In genomic region chr18:67525328-67526110, GRCh38 we compare ENCODE assay signal across 9 cellular contexts. TPM values are rescaled to one million over a fixed set of nuclear protein-coding genes. Genes with fewer than 3 reads are reported as not detected.
DNase-seq lines count a peak whose midpoint lies in the region; ATAC-seq and TF ChIP-seq lines count a peak whose summit lies in the region.
"Had no signal": no experiment of that assay in that cellular context is flagged by ENCODE, and none has a peak within 500 bp of the region (broad histone marks: within the 10 kb centered on the region; RNA-seq: fewer than 3 reads in every experiment).

No MANE protein-coding gene starts in this region.

- WGBS in prostate gland: 26% methylated on average over 3 of the region's 3 CpGs

- peak; percentile 35 for DNase-seq in Daoy (ENCODE audit: low read depth)
- DNase-seq in WTC11 (ENCODE audit: low spot score): no peak
- DNase-seq in cardiac muscle cell (ENCODE audit: low read depth in 1 of 2, low spot score in 1 of 2): peak; percentile 17 to 99
- peak; percentile 55 for DNase-seq in prostate gland (ENCODE audit: low spot score)
- DNase-seq in activated naive CD4-positive, alpha-beta T cell treated with anti-CD3 and anti-CD28 coated beads for 36 hours: no peak
- DNase-seq in activated CD8-positive, alpha-beta T cell treated with anti-CD3 and anti-CD28 coated beads for 36 hours: no peak
- DNase-seq: activated naive CD4-positive, alpha-beta T cell treated with anti-CD3 and anti-CD28 coated beads, Interleukin-2, amount 50 U/mL, for 16 hours had no signal

- no peak for TF ChIP-seq CTCF in WTC11 (IDR thresholded peaks at IDR 0.05)
- TF ChIP-seq CTCF in cardiac muscle cell (IDR thresholded peaks at IDR 0.05; ENCODE audit: low read depth, low read length): no peak
- TF ChIP-seq CTCF in prostate gland (IDR thresholded peaks at IDR 0.05): no peak
- TF ChIP-seq CTCF in activated CD8-positive, alpha-beta T cell treated with anti-CD3 and anti-CD28 coated beads for 36 hours (IDR thresholded peaks at IDR 0.05): no peak

- peaks cover 34% of the 10 kb centered on the region for H3K4me1 Mint-ChIP-seq in WTC11
- no peaks in the 10 kb centered on the region for H3K4me1 Mint-ChIP-seq in activated naive CD4-positive, alpha-beta T cell treated with anti-CD3 and anti-CD28 coated beads for 36 hours (ENCODE audit: low read depth)
- H3K4me1 Mint-ChIP-seq in activated CD8-positive, alpha-beta T cell treated with anti-CD3 and anti-CD28 coated beads for 36 hours (ENCODE audit: low read depth): no peaks in the 10 kb centered on the region

- H3K27me3 Mint-ChIP-seq in WTC11 (ENCODE audit: low read depth): no peaks in the 10 kb centered on the region
- H3K27me3 Mint-ChIP-seq in activated naive CD4-positive, alpha-beta T cell treated with anti-CD3 and anti-CD28 coated beads for 36 hours (ENCODE audit: low read depth): peaks cover 15% of the 10 kb centered on the region
- peaks cover 21% of the 10 kb centered on the region for H3K27me3 Mint-ChIP-seq in activated CD8-positive, alpha-beta T cell treated with anti-CD3 and anti-CD28 coated beads for 36 hours

- peak; percentile 93 for ATAC-seq in WTC11
- no peak for ATAC-seq in GM21390 (IDR thresholded peaks at IDR 0.05; ENCODE audit: unreplicated experiment)
- ATAC-seq in activated CD8-positive, alpha-beta T cell treated with anti-CD3 and anti-CD28 coated beads for 36 hours: no peak
- no peak for ATAC-seq in HG02970 (IDR thresholded peaks at IDR 0.05; ENCODE audit: low FRiP score, unreplicated experiment)

- H3K4me3 Mint-ChIP-seq in WTC11: no peak overlapping the region
- no peak overlapping the region for H3K4me3 Mint-ChIP-seq in activated naive CD4-positive, alpha-beta T cell treated with anti-CD3 and anti-CD28 coated beads for 36 hours
- no peak overlapping the region for H3K4me3 Mint-ChIP-seq in activated CD8-positive, alpha-beta T cell treated with anti-CD3 and anti-CD28 coated beads for 36 hours

- H3K27ac ChIP-seq in cardiac muscle cell (no peak overlapping the region), prostate gland (peak overlapping the region; percentile 9 to 42)

- H3K4me3 ChIP-seq in cardiac muscle cell: no peak overlapping the region
- H3K4me3 ChIP-seq in prostate gland: no peak overlapping the region

- H3K4me1 ChIP-seq in cardiac muscle cell (ENCODE audit: low read depth): no peaks in the 10 kb centered on the region
- peaks cover 4% of the 10 kb centered on the region for H3K4me1 ChIP-seq in prostate gland (replicated peaks)

- H3K27me3 ChIP-seq in cardiac muscle cell (no peaks in the 10 kb centered on the region), prostate gland (replicated peaks; ENCODE audit: insufficient read depth) (no peaks in the 10 kb centered on the region)

- TF ChIP-seq POLR2A in prostate gland (IDR thresholded peaks at IDR 0.05): no peak

- POLR2A ChIA-PET in WTC11 (lab: Charles Lee): interaction anchor here (1.8 kb wide), 1 partner anchor 9 kb away, joined by 7 read pairs; the partner anchor contains the start of gene DSEL
- POLR2A ChIA-PET in activated CD8-positive, alpha-beta T cell treated with anti-CD3 and anti-CD28 coated beads for 36 hours (lab: Charles Lee): interaction anchor here (1.0 kb wide), 1 partner anchor 9 kb away, joined by 3 read pairs; the partner anchor contains the start of gene DSEL

- H3K36me3 Mint-ChIP-seq in WTC11: no peaks in the 10 kb centered on the region
- H3K36me3 Mint-ChIP-seq in activated naive CD4-positive, alpha-beta T cell treated with anti-CD3 and anti-CD28 coated beads for 36 hours (ENCODE audit: low read depth): no peaks in the 10 kb centered on the region
- H3K36me3 Mint-ChIP-seq in activated CD8-positive, alpha-beta T cell treated with anti-CD3 and anti-CD28 coated beads for 36 hours (ENCODE audit: low read depth): no peaks in the 10 kb centered on the region

- intact Hi-C loops in prostate gland (cut with DNase I): no loop called here
- intact Hi-C loops in activated naive CD4-positive, alpha-beta T cell treated with anti-CD3 and anti-CD28 coated beads for 36 hours (cut with micrococcal nuclease): no loop called here
- intact Hi-C loops in activated CD8-positive, alpha-beta T cell treated with anti-CD3 and anti-CD28 coated beads for 36 hours (cut with micrococcal nuclease): no loop called here

- H3K27ac Mint-ChIP-seq in WTC11: peak overlapping the region; percentile 66
- H3K27ac Mint-ChIP-seq in activated naive CD4-positive, alpha-beta T cell treated with anti-CD3 and anti-CD28 coated beads for 36 hours: no peak overlapping the region
- H3K27ac Mint-ChIP-seq in activated CD8-positive, alpha-beta T cell treated with anti-CD3 and anti-CD28 coated beads for 36 hours: no peak overlapping the region

- no peaks in the 10 kb centered on the region for H3K9me3 Mint-ChIP-seq in WTC11
- H3K9me3 Mint-ChIP-seq in activated naive CD4-positive, alpha-beta T cell treated with anti-CD3 and anti-CD28 coated beads for 36 hours: no peaks in the 10 kb centered on the region
- no peaks in the 10 kb centered on the region for H3K9me3 Mint-ChIP-seq in activated CD8-positive, alpha-beta T cell treated with anti-CD3 and anti-CD28 coated beads for 36 hours

- CTCF ChIA-PET in WTC11 (lab: Charles Lee): interaction anchor here (0.7 to 1.7 kb wide), 3 partner anchors 9 to 185 kb away, joined by 3 to 9 read pairs (median 7); partner anchors contain the start of gene DSEL
- CTCF ChIA-PET in activated naive CD4-positive, alpha-beta T cell treated with anti-CD3 and anti-CD28 coated beads for 36 hours (lab: Charles Lee): interaction anchor here (0.6 to 2.7 kb wide), 2 partner anchors 10 to 690 kb away, joined by 3 to 13 read pairs; partner anchors contain the start of gene DSEL
- CTCF ChIA-PET in activated CD8-positive, alpha-beta T cell treated with anti-CD3 and anti-CD28 coated beads for 36 hours (lab: Charles Lee): no interaction called here

- H3K36me3 ChIP-seq in cardiac muscle cell (no peaks in the 10 kb centered on the region), prostate gland (no peaks in the 10 kb centered on the region)

- H3K9me3 ChIP-seq in cardiac muscle cell (ENCODE audit: low read depth): no peaks in the 10 kb centered on the region
- H3K9me3 ChIP-seq in prostate gland: no peaks in the 10 kb centered on the region

TF ChIP-seq in WTC11, 78 proteins besides CTCF, POLR2A, EP300 and RAD21:
- TF ChIP-seq NFATC4 (CRISPR knock-in tag; IDR thresholded peaks at IDR 0.05) (no peak), NFYB (CRISPR knock-in tag; conservative IDR thresholded peaks at IDR 0.05; ENCODE audit: low read depth) (no peak), ATF2 (CRISPR knock-in tag; IDR thresholded peaks at IDR 0.05; ENCODE audit: borderline replicate concordance, low read depth) (no peak), TCF7 (CRISPR knock-in tag; IDR thresholded peaks at IDR 0.05; ENCODE audit: low read depth) (no peak), JAZF1 (CRISPR knock-in tag; IDR thresholded peaks at IDR 0.05) (no peak)
- TF ChIP-seq, protein P1, sequence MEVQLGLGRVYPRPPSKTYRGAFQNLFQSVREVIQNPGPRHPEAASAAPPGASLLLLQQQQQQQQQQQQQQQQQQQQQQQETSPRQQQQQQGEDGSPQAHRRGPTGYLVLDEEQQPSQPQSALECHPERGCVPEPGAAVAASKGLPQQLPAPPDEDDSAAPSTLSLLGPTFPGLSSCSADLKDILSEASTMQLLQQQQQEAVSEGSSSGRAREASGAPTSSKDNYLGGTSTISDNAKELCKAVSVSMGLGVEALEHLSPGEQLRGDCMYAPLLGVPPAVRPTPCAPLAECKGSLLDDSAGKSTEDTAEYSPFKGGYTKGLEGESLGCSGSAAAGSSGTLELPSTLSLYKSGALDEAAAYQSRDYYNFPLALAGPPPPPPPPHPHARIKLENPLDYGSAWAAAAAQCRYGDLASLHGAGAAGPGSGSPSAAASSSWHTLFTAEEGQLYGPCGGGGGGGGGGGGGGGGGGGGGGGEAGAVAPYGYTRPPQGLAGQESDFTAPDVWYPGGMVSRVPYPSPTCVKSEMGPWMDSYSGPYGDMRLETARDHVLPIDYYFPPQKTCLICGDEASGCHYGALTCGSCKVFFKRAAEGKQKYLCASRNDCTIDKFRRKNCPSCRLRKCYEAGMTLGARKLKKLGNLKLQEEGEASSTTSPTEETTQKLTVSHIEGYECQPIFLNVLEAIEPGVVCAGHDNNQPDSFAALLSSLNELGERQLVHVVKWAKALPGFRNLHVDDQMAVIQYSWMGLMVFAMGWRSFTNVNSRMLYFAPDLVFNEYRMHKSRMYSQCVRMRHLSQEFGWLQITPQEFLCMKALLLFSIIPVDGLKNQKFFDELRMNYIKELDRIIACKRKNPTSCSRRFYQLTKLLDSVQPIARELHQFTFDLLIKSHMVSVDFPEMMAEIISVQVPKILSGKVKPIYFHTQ (CRISPR knock-in tag; IDR thresholded peaks at IDR 0.05): no peak

RNA-seq across cellular contexts. Expression of gene DSEL, which starts 9.0 kb away (rescaled TPM):
- 0.06 and 0.18 TPM in 2 replicates for total RNA-seq in Daoy (2014; rRNA removed; shearing (Covaris generic))
- total RNA-seq in WTC11 (2021): 29.3 to 33.4 TPM (median 30.1 TPM) in 3 replicates
- total RNA-seq in cardiac muscle cell: 0.99 and 1.2 TPM in 2 replicates
- 0.26 and 0.54 TPM in 2 replicates for polyA plus RNA-seq in cardiac muscle cell
- total RNA-seq in prostate gland: 1 to 10 TPM; 5.4 to 5.7 TPM
- total RNA-seq in activated naive CD4-positive, alpha-beta T cell treated with anti-CD3 and anti-CD28 coated beads for 36 hours: under 1 TPM; 0.10 TPM
- total RNA-seq in activated CD8-positive, alpha-beta T cell treated with anti-CD3 and anti-CD28 coated beads for 36 hours: under 1 TPM; 0.09 to 0.13 TPM

Comparison
In these comparisons a context has a peak if more than half of its experiments do, and no peak if none do; other contexts are left out.
1. DNase-seq: peak in Daoy (single experiment), cardiac muscle cell (2 of 2) and prostate gland (single experiment); none in WTC11 (single experiment), activated naive CD4-positive, alpha-beta T cell treated with anti-CD3 and anti-CD28 coated beads for 36 hours (single experiment) and activated CD8-positive, alpha-beta T cell treated with anti-CD3 and anti-CD28 coated beads for 36 hours (single experiment).